Comparison of ENCODE assay signal across 14 cellular contexts in genomic region chr3:182523836-182524235, GRCh38.
DNase-seq lines count a peak whose midpoint lies in the region; ATAC-seq, FAIRE-seq and TF ChIP-seq lines count a peak whose summit lies in the region.
"Had no signal": no experiment of that assay in that cellular context is flagged by ENCODE, and none has a peak within 500 bp of the region (broad histone marks: within the 10 kb centered on the region; RNA-seq: fewer than 3 reads in every experiment).

No MANE protein-coding gene starts in this region.

- H3K79me2 ChIP-seq in PC-3 (ENCODE audit: low read length) (no peaks in the 10 kb centered on the region), K562 (ENCODE audit: control insufficient read depth, insufficient read depth, low read length) (no peaks in the 10 kb centered on the region), trophoblast cell (ENCODE audit: control insufficient read depth, insufficient read depth, low read length, poor library complexity) (no peaks in the 10 kb centered on the region)

- FAIRE-seq in K562 (lab: Jason Lieb, UNC): no peak

- H2BK12ac ChIP-seq in trophoblast cell (ENCODE audit: low read length): no peak overlapping the region

- H4K91ac ChIP-seq in trophoblast cell (ENCODE audit: low read depth, low read length): no peak overlapping the region

- no peak for TF ChIP-seq EP300 in K562 (IDR thresholded peaks at IDR 0.05; ENCODE audit: low read length)

- no peak for TF ChIP-seq CTCF in PC-3 (conservative IDR thresholded peaks at IDR 0.05; ENCODE audit: low read depth, low read length)
- TF ChIP-seq CTCF in K562 (IDR thresholded peaks at IDR 0.05 in 2 of 3, conservative IDR thresholded peaks at IDR 0.05 in 1 of 3; ENCODE audit: insufficient read depth in 2 of 3, low read depth in 1 of 3, low read length in 3 of 3): no peak
- TF ChIP-seq CTCF in esophagus squamous epithelium (IDR thresholded peaks at IDR 0.05): no peak

- H3K27ac ChIP-seq in PC-3 (ENCODE audit: low read length): no peak overlapping the region
- no peak overlapping the region for H3K27ac ChIP-seq in K562 (ENCODE audit: extremely low read depth, low read depth, low read length)
- H3K27ac ChIP-seq in esophagus squamous epithelium: peak overlapping the region in 3 of 4 donors; percentile 32 to 77 (median 70)
- no peak overlapping the region for H3K27ac ChIP-seq in trophoblast cell (ENCODE audit: low read depth, low read length)
- H3K27ac ChIP-seq: BLaER1 treated with 17β-estradiol and CSF1 and Interleukin-3, amounts not matched to agents 10 nM and 100 nM had no signal

- DNase-seq in PC-3 (peak; percentile 59), K562 (ENCODE audit: extremely low read depth in 1 of 4, low spot score in 3 of 4) (no peak), esophagus squamous epithelium (lab: John Stamatoyannopoulos, UW) (no peak), trophoblast cell (peak; percentile 1 to 47), MV-4-11 (lab: John Stamatoyannopoulos, UW) (no peak), NCI-H345 treated with DMSO at 0.1 percent for 48 hours (lab: John Stamatoyannopoulos, UW; ENCODE audit: unreplicated experiment) (no peak)
- DNase-seq: ACHN; Calu3; CD4-positive, alpha-beta T cell; DMS 273 treated with DMSO at 0.1 percent for 48 hours; H7 had no signal

- no peak for TF ChIP-seq RAD21 in K562 (CRISPR knock-in tag; conservative IDR thresholded peaks at IDR 0.05 in 1 of 2, IDR thresholded peaks at IDR 0.05 in 1 of 2)

- no TSS peak for BruUV-seq in PC-3 (replicated peaks; lab: Mats Ljungman, UMichigan)
- no TSS peak for BruUV-seq in K562 (replicated peaks; lab: Mats Ljungman, UMichigan)

- H2AK5ac ChIP-seq in trophoblast cell (ENCODE audit: low read length): no peak overlapping the region

- no peaks in the 10 kb centered on the region for H3K36me3 ChIP-seq in PC-3 (ENCODE audit: low read depth, low read length)
- no peaks in the 10 kb centered on the region for H3K36me3 ChIP-seq in K562 (ENCODE audit: control insufficient read depth, insufficient read depth, low read length)
- H3K36me3 ChIP-seq in esophagus squamous epithelium: no peaks in the 10 kb centered on the region
- no peaks in the 10 kb centered on the region for H3K36me3 ChIP-seq in trophoblast cell (ENCODE audit: control insufficient read depth in 1 of 2, insufficient read depth in 2 of 2, low read length in 2 of 2)
- H3K36me3 ChIP-seq: BLaER1 treated with 17β-estradiol and CSF1 and Interleukin-3, amounts not matched to agents 10 nM and 100 nM had no signal

- no peak overlapping the region for H2AFZ ChIP-seq in PC-3 (ENCODE audit: low read length)
- H2AFZ ChIP-seq in K562 (ENCODE audit: low read depth, low read length): no peak overlapping the region
- no peak overlapping the region for H2AFZ ChIP-seq in trophoblast cell (ENCODE audit: insufficient read depth, low read length, poor library complexity)
- H2AFZ ChIP-seq: GM23338 had no signal

- no peak overlapping the region for H4K12ac ChIP-seq in trophoblast cell (ENCODE audit: low read depth, low read length)

- H4K8ac ChIP-seq in trophoblast cell (ENCODE audit: low read depth, low read length): no peak overlapping the region

- in situ Hi-C loops in K562 (cut with MboI): no loop called here

- TF ChIP-seq POLR2A in K562 (conservative IDR thresholded peaks at IDR 0.05) (no peak), esophagus squamous epithelium (IDR thresholded peaks at IDR 0.05) (no peak)

- H3K4me3 ChIP-seq in PC-3 (ENCODE audit: low read length) (no peak overlapping the region), K562 (no peak overlapping the region), esophagus squamous epithelium (no peak overlapping the region), trophoblast cell (ENCODE audit: low read depth, low read length) (no peak overlapping the region)
- H3K4me3 ChIP-seq: BLaER1 treated with 17β-estradiol and CSF1 and Interleukin-3, amounts not matched to agents 10 nM and 100 nM; GM23338 had no signal

- H3K9me1 ChIP-seq in K562 (ENCODE audit: control insufficient read depth, insufficient read depth, low read length): no peaks in the 10 kb centered on the region

- WGBS in K562 (ENCODE audit: insufficient coverage, low coverage, missing lambda C conversion rate): 0% methylated on average over 2 of the region's 2 CpGs
- 31 to 48% methylated on average over 2 of the region's 2 CpGs for WGBS in esophagus squamous epithelium, 2 donors
- WGBS in trophoblast cell (ENCODE audit: extremely low coverage, insufficient coverage, insufficient read length): no CpG with 5 or more reads among the region's 2 CpGs

- no peak overlapping the region for H3K4ac ChIP-seq in trophoblast cell (ENCODE audit: low read depth, low read length)

- no peak overlapping the region for H3K18ac ChIP-seq in trophoblast cell (ENCODE audit: low read length)

- H3K9ac ChIP-seq in PC-3 (ENCODE audit: low read length): no peak overlapping the region
- H3K9ac ChIP-seq in K562 (ENCODE audit: insufficient read depth in 1 of 2, low read depth in 2 of 2, low read length in 2 of 2): no peak overlapping the region
- peak overlapping the region; percentile 10 for H3K9ac ChIP-seq in trophoblast cell (ENCODE audit: low read length)
- H3K9ac ChIP-seq: BLaER1 treated with 17β-estradiol and CSF1 and Interleukin-3, amounts not matched to agents 10 nM and 100 nM had no signal

- H2BK5ac ChIP-seq in trophoblast cell (ENCODE audit: low read depth, low read length, poor library complexity): no peak overlapping the region

- CTCF ChIA-PET in PC-3 (lab: Charles Lee) (no interaction called here), K562 (lab: Yijun Ruan, JAX; ENCODE audit: low intra/inter-chr PET ratio) (no interaction called here)

- H3K9me3 ChIP-seq in PC-3 (ENCODE audit: low read length) (no peaks in the 10 kb centered on the region), K562 (replicated peaks; ENCODE audit: control insufficient read depth, insufficient read depth, low read depth, low read length) (no peaks in the 10 kb centered on the region), esophagus squamous epithelium (no peaks in the 10 kb centered on the region), trophoblast cell (ENCODE audit: insufficient read depth, low read depth, low read length) (no peaks in the 10 kb centered on the region)
- H3K9me3 ChIP-seq: BLaER1 treated with 17β-estradiol and CSF1 and Interleukin-3, amounts not matched to agents 10 nM and 100 nM had no signal

- H3K79me1 ChIP-seq in trophoblast cell (ENCODE audit: low read length): no peaks in the 10 kb centered on the region

- H4K20me1 ChIP-seq in PC-3 (ENCODE audit: low read length) (no peaks in the 10 kb centered on the region), K562 (replicated peaks; ENCODE audit: control insufficient read depth, insufficient read depth, low read length) (no peaks in the 10 kb centered on the region)
- H4K20me1 ChIP-seq: BLaER1 treated with 17β-estradiol and CSF1 and Interleukin-3, amounts not matched to agents 10 nM and 100 nM had no signal

- no peaks in the 10 kb centered on the region for H3F3A ChIP-seq in PC-3 (ENCODE audit: low read length, unreplicated experiment)

- intact Hi-C loops in PC-3 (cut with micrococcal nuclease) (no loop called here), K562 (cut with micrococcal nuclease) (no loop called here), esophagus squamous epithelium (cut with DNase I) (no loop called here)

- H3K4me1 ChIP-seq in PC-3 (ENCODE audit: insufficient read depth, low read length) (no peaks in the 10 kb centered on the region), K562 (replicated peaks in 1 of 2; ENCODE audit: control insufficient read depth in 2 of 2, insufficient read depth in 2 of 2, low read length in 2 of 2) (no peaks in the 10 kb centered on the region), esophagus squamous epithelium (peaks cover 0 to 28% (median 0%) of the 10 kb centered on the region in 3 donors), trophoblast cell (ENCODE audit: control insufficient read depth in 1 of 2, insufficient read depth in 2 of 2, low read length in 2 of 2) (no peaks in the 10 kb centered on the region)
- H3K4me1 ChIP-seq: BLaER1 treated with 17β-estradiol and CSF1 and Interleukin-3, amounts not matched to agents 10 nM and 100 nM had no signal

- H3K4me2 ChIP-seq in PC-3 (ENCODE audit: low read length) (no peak overlapping the region), K562 (ENCODE audit: insufficient read depth, low read length) (no peak overlapping the region), trophoblast cell (ENCODE audit: low read length) (no peak overlapping the region)
- H3K4me2 ChIP-seq: BLaER1 treated with 17β-estradiol and CSF1 and Interleukin-3, amounts not matched to agents 10 nM and 100 nM; GM23338 had no signal

- no peak for ATAC-seq in PC-3
- no peak for ATAC-seq in K562
- no peak for ATAC-seq in GM19455 (IDR thresholded peaks at IDR 0.05; ENCODE audit: unreplicated experiment)
- ATAC-seq: GM23338 had no signal

- H3K9me2 ChIP-seq in PC-3 (replicated peaks; ENCODE audit: low read length): no peaks in the 10 kb centered on the region

- POLR2A ChIA-PET in PC-3 (lab: Charles Lee; ENCODE audit: unreplicated experiment): no interaction called here
- POLR2A ChIA-PET in K562 (lab: Yijun Ruan, JAX): no interaction called here

- H3K27me3 ChIP-seq in PC-3 (ENCODE audit: low read length) (no peaks in the 10 kb centered on the region), K562 (ENCODE audit: control insufficient read depth in 2 of 2, insufficient read depth in 2 of 2, low read length in 2 of 2) (peaks cover 0 to 4% of the 10 kb centered on the region in 2 experiments; a peak in 1 of 5 replicates), esophagus squamous epithelium (no peaks in the 10 kb centered on the region), trophoblast cell (ENCODE audit: insufficient read depth, low read length) (no peaks in the 10 kb centered on the region)
- H3K27me3 ChIP-seq: BLaER1 treated with 17β-estradiol and CSF1 and Interleukin-3, amounts not matched to agents 10 nM and 100 nM had no signal

- H3K23ac ChIP-seq in trophoblast cell (ENCODE audit: low read length): no peak overlapping the region

- no peak overlapping the region for H2BK120ac ChIP-seq in trophoblast cell (ENCODE audit: insufficient read depth, low read length, poor library complexity)

- H3K14ac ChIP-seq in trophoblast cell (ENCODE audit: low read length): no peak overlapping the region

TF ChIP-seq in K562, 482 proteins besides CTCF, POLR2A, EP300 and RAD21:
- no peak for TF ChIP-seq PPARD (CRISPR knock-in tag; IDR thresholded peaks at IDR 0.05)
- no peak for TF ChIP-seq ZKSCAN8 (CRISPR knock-in tag; IDR thresholded peaks at IDR 0.05)
- TF ChIP-seq NFE2 (IDR thresholded peaks at IDR 0.05; ENCODE audit: low read depth): 0 out of 2 replicates have a peak, but pooled peaks have one; percentile 29
- TF ChIP-seq MTA3 (IDR thresholded peaks at IDR 0.05; ENCODE audit: borderline replicate concordance): no peak

Comparison
In these comparisons a context has a peak if more than half of its experiments do, and no peak if none do; other contexts are left out.
1. DNase-seq: peak in PC-3 (single experiment) and trophoblast cell (2 of 2); none in K562 (0 of 4), esophagus squamous epithelium (single experiment), MV-4-11 (single experiment) and NCI-H345 treated with DMSO at 0.1 percent for 48 hours (single experiment).
2. H3K27ac ChIP-seq: peak in esophagus squamous epithelium (3 of 4); none in PC-3 (single experiment), K562 (single experiment) and trophoblast cell (single experiment).